ENCODE assay signal across 18 cellular contexts in the genomic region with DNA sequence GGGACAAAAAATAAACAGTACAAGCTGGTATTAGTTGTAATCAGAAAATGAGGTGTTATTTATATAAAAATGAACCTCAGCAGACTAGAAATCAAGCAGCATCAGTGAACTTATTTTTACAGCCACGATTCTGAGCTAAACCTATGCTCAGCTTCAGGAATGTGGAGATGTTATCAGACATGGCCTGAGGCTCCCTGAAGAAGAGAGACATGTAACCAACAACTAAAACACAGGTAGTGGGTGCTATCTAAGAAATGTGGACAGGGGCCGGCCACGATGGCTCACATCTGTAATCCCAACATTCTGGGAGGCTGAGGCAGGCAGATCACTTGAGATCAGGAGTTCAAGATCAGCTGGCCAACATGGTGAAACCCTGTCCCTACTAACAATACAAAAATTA.
A peak's percentile ranks its signal among the peaks of the same experiment; 100 is the strongest.
DNase-seq lines count a peak whose midpoint lies in the region; ATAC-seq and TF ChIP-seq lines count a peak whose summit lies in the region.
"Had no signal": no experiment of that assay in that cellular context is flagged by ENCODE, and none has a peak within 500 bp of the region (broad histone marks: within the 10 kb centered on the region; RNA-seq: fewer than 3 reads in every experiment).

No MANE protein-coding gene starts in this region.

- no peak for ATAC-seq in activated CD8-positive, alpha-beta T cell treated with anti-CD3 and anti-CD28 coated beads, Interleukin-2, amount 10 ng/mL, durations not matched to agents 7 days and 5 days
- ATAC-seq in naive thymus-derived CD4-positive, alpha-beta T cell = no peak
- ATAC-seq: Panc1, Right ventricle myocardium inferior had no signal

- no peaks in the 10 kb centered on the region for H3K36me3 Mint-ChIP-seq in activated naive CD4-positive, alpha-beta T cell treated with anti-CD3 and anti-CD28 coated beads for 36 hours (ENCODE audit: low read depth)
- H3K36me3 Mint-ChIP-seq in activated CD8-positive, alpha-beta T cell treated with anti-CD3 and anti-CD28 coated beads, Interleukin-2, amount 10 ng/mL, durations not matched to agents 7 days and 5 days (ENCODE audit: low read depth) = peaks cover 8% of the 10 kb centered on the region
- peaks cover 0 to 11% (median 0%) of the 10 kb centered on the region in 5 donors for H3K36me3 Mint-ChIP-seq in naive thymus-derived CD4-positive, alpha-beta T cell

- H3K4me3 ChIP-seq in GM12865 (ENCODE audit: low read depth, low read length) (peak overlapping the region; percentile 50), lower leg skin (ENCODE audit: low read depth, poor library complexity, severe bottlenecking) (no peak overlapping the region)
- H3K4me3 ChIP-seq in naive thymus-derived CD4-positive, alpha-beta T cell (ENCODE audit: low read length) = no peak overlapping the region

- intact Hi-C loops in activated naive CD4-positive, alpha-beta T cell treated with anti-CD3 and anti-CD28 coated beads for 36 hours (cut with micrococcal nuclease) = no loop called here
- intact Hi-C loops in naive thymus-derived CD4-positive, alpha-beta T cell (cut with micrococcal nuclease) = no loop called here
- intact Hi-C loops in lower leg skin (cut with DNase I; ENCODE audit: low total_unique reads) = no loop called here

- H3K4me1 Mint-ChIP-seq in activated naive CD4-positive, alpha-beta T cell treated with anti-CD3 and anti-CD28 coated beads for 36 hours (ENCODE audit: low read depth) = peaks cover 28% of the 10 kb centered on the region
- H3K4me1 Mint-ChIP-seq in activated CD8-positive, alpha-beta T cell treated with anti-CD3 and anti-CD28 coated beads, Interleukin-2, amount 10 ng/mL, durations not matched to agents 7 days and 5 days (ENCODE audit: low read depth) = peaks cover 31% of the 10 kb centered on the region
- peaks cover 27 to 44% (median 36%) of the 10 kb centered on the region in 7 donors for H3K4me1 Mint-ChIP-seq in naive thymus-derived CD4-positive, alpha-beta T cell
- H3K4me1 Mint-ChIP-seq: B cell had no signal

- WGBS in lower leg skin, 2 donors = 43 to 44% methylated on average over 3 of the region's 3 CpGs

- DNase-seq in activated naive CD4-positive, alpha-beta T cell treated with anti-CD3 and anti-CD28 coated beads for 36 hours = no peak
- no peak for DNase-seq in activated naive CD4-positive, alpha-beta T cell treated with anti-CD3 and anti-CD28 coated beads, Interleukin-2, amount 50 U/mL, for 16 hours
- DNase-seq in GM12865 (ENCODE audit: low read depth) (no peak), GM13977 (ENCODE audit: low spot score) (no peak), NCI-H2171 (lab: John Stamatoyannopoulos, UW) (no peak), lower leg skin (ENCODE audit: low spot score in 2 of 2) (no peak)
- no peak for DNase-seq in activated CD8-positive, alpha-beta T cell treated with anti-CD3 and anti-CD28 coated beads, Interleukin-2, amount 10 ng/mL, durations not matched to agents 7 days and 5 days
- DNase-seq in naive thymus-derived CD4-positive, alpha-beta T cell = no peak
- DNase-seq: ACHN, KG1, MM.1S, NCI-H1105, NCI-H1694 treated with DMSO at 0.1 percent for 48 hours, NCI-H748 treated with DMSO at 0.1 percent for 48 hours had no signal

- peak overlapping the region; percentile 61 for H3K27ac Mint-ChIP-seq in activated naive CD4-positive, alpha-beta T cell treated with anti-CD3 and anti-CD28 coated beads for 36 hours
- H3K27ac Mint-ChIP-seq in activated CD8-positive, alpha-beta T cell treated with anti-CD3 and anti-CD28 coated beads, Interleukin-2, amount 10 ng/mL, durations not matched to agents 7 days and 5 days = peak overlapping the region; percentile 66
- H3K27ac Mint-ChIP-seq in naive thymus-derived CD4-positive, alpha-beta T cell = peak overlapping the region in 5 of 9 donors; percentile 25 to 78 (median 51)
- H3K27ac Mint-ChIP-seq: B cell had no signal

- H3K27me3 ChIP-seq in naive thymus-derived CD4-positive, alpha-beta T cell (ENCODE audit: control insufficient read depth in 2 of 2, insufficient read depth in 2 of 2, low read length in 2 of 2) = no peaks in the 10 kb centered on the region

- no peaks in the 10 kb centered on the region for H3K36me3 ChIP-seq in naive thymus-derived CD4-positive, alpha-beta T cell (ENCODE audit: control insufficient read depth in 2 of 3, insufficient read depth in 3 of 3, low read length in 3 of 3)

- H3K9me3 Mint-ChIP-seq in activated naive CD4-positive, alpha-beta T cell treated with anti-CD3 and anti-CD28 coated beads for 36 hours = no peaks in the 10 kb centered on the region
- H3K9me3 Mint-ChIP-seq in activated CD8-positive, alpha-beta T cell treated with anti-CD3 and anti-CD28 coated beads, Interleukin-2, amount 10 ng/mL, durations not matched to agents 7 days and 5 days (ENCODE audit: insufficient read depth) = peaks cover 12% of the 10 kb centered on the region
- H3K9me3 Mint-ChIP-seq in naive thymus-derived CD4-positive, alpha-beta T cell = peaks cover 0 to 9% (median 0%) of the 10 kb centered on the region in 11 donors
- H3K9me3 Mint-ChIP-seq: CD8-positive, alpha-beta memory T cell had no signal

- H3K9me3 ChIP-seq in naive thymus-derived CD4-positive, alpha-beta T cell (ENCODE audit: control insufficient read depth in 2 of 3, low read length in 3 of 3) = no peaks in the 10 kb centered on the region

- H3K4me3 Mint-ChIP-seq in activated naive CD4-positive, alpha-beta T cell treated with anti-CD3 and anti-CD28 coated beads for 36 hours = no peak overlapping the region
- no peak overlapping the region for H3K4me3 Mint-ChIP-seq in activated CD8-positive, alpha-beta T cell treated with anti-CD3 and anti-CD28 coated beads, Interleukin-2, amount 10 ng/mL, durations not matched to agents 7 days and 5 days
- H3K4me3 Mint-ChIP-seq in naive thymus-derived CD4-positive, alpha-beta T cell = peak overlapping the region in 9 of 10 donors; percentile 8 to 64 (median 35)
- H3K4me3 Mint-ChIP-seq: B cell had no signal

- TF ChIP-seq POLR2A in lower leg skin (IDR thresholded peaks at IDR 0.05) = no peak

- CTCF ChIA-PET in activated naive CD4-positive, alpha-beta T cell treated with anti-CD3 and anti-CD28 coated beads for 36 hours (lab: Charles Lee) = interaction anchor here (0.7 kb wide), 1 partner anchor 8 kb away, joined by 3 read pairs; no protein-coding TSS in a partner anchor
- CTCF ChIA-PET in activated CD8-positive, alpha-beta T cell treated with anti-CD3 and anti-CD28 coated beads, Interleukin-2, amount 10 ng/mL, durations not matched to agents 7 days and 5 days (lab: Charles Lee) = no interaction called here
- CTCF ChIA-PET in naive thymus-derived CD4-positive, alpha-beta T cell (lab: Charles Lee) = no interaction called here

- H3K27me3 Mint-ChIP-seq in activated naive CD4-positive, alpha-beta T cell treated with anti-CD3 and anti-CD28 coated beads for 36 hours (ENCODE audit: low read depth) = no peaks in the 10 kb centered on the region
- H3K27me3 Mint-ChIP-seq in activated CD8-positive, alpha-beta T cell treated with anti-CD3 and anti-CD28 coated beads, Interleukin-2, amount 10 ng/mL, durations not matched to agents 7 days and 5 days (ENCODE audit: low read depth) = no peaks in the 10 kb centered on the region
- no peaks in the 10 kb centered on the region for H3K27me3 Mint-ChIP-seq in naive thymus-derived CD4-positive, alpha-beta T cell
- H3K27me3 Mint-ChIP-seq: CD8-positive, alpha-beta memory T cell had no signal

- in situ Hi-C loops in GM13977 (cut with MboI; ENCODE audit: low pct_unique_long_range_greater_than_20kb, low sequenced_read_pairs, unreplicated experiment) = no loop called here

- no peak overlapping the region for H3K27ac ChIP-seq in naive thymus-derived CD4-positive, alpha-beta T cell (ENCODE audit: low read depth, low read length)

- TF ChIP-seq CTCF in GM12865 (IDR thresholded peaks at IDR 0.05; ENCODE audit: insufficient read depth, low read depth, low read length, missing control alignments) (no peak), GM13977 (IDR thresholded peaks at IDR 0.05; ENCODE audit: extremely low read depth, insufficient read depth, missing control alignments) (no peak), lower leg skin (IDR thresholded peaks at IDR 0.05) (no peak)

- H3K4me1 ChIP-seq in naive thymus-derived CD4-positive, alpha-beta T cell (ENCODE audit: control insufficient read depth in 2 of 2, insufficient read depth in 2 of 2, low read length in 2 of 2) = peaks cover 5 to 12% of the 10 kb centered on the region in 2 donors

- POLR2A ChIA-PET in activated CD8-positive, alpha-beta T cell treated with anti-CD3 and anti-CD28 coated beads, Interleukin-2, amount 10 ng/mL, durations not matched to agents 7 days and 5 days (lab: Charles Lee) = no interaction called here
- POLR2A ChIA-PET in naive thymus-derived CD4-positive, alpha-beta T cell (lab: Charles Lee) = interaction anchor here (0.9 kb wide), 2 partner anchors 124 to 679 kb away, joined by 4 to 6 read pairs; no protein-coding TSS in a partner anchor

Comparison
In these comparisons a context has a peak if more than half of its experiments do, and no peak if none do; other contexts are left out.
1. H3K4me3 Mint-ChIP-seq: peak in naive thymus-derived CD4-positive, alpha-beta T cell (9 of 10); none in activated naive CD4-positive, alpha-beta T cell treated with anti-CD3 and anti-CD28 coated beads for 36 hours (single experiment) and activated CD8-positive, alpha-beta T cell treated with anti-CD3 and anti-CD28 coated beads, Interleukin-2, amount 10 ng/mL, durations not matched to agents 7 days and 5 days (single experiment).
2. Peak in every context shown above with its lines, with median percentiles within 50 percentile points of each other: H3K27ac Mint-ChIP-seq.